In genomic region chr19:1656988-1657536, GRCh38 we compare ENCODE assay signal across 23 cellular contexts.
"Had no signal": no experiment of that assay in that cellular context is flagged by ENCODE, and none has a peak within 500 bp of the region (broad histone marks: within the 10 kb centered on the region; RNA-seq: fewer than 3 reads in every experiment).

No MANE protein-coding gene starts in this region.

- H3K9me3 Mint-ChIP-seq: activated naive CD4-positive, alpha-beta T cell treated with anti-CD3 and anti-CD28 coated beads for 36 hours; activated T-cell treated with anti-CD3 and anti-CD28 coated beads, Interleukin-2, amount 50 U/mL, for 24 hours; activated T-helper 2 cell treated with anti-CD3 and anti-CD28 coated beads, Interferon-gamma antibody, Interleukin-2, Interleukin-4, amounts not matched to agents 10 μg/mL and 5 μg/mL and 100 μg/mL, durations not matched to agents 14 hours and 24 hours and 36 hours; T-cell; T-helper 2 cell treated with Interferon-gamma antibody and Interleukin-4, amounts not matched to agents 5 μg/mL and 100 μg/mL, for 36 hours had no signal

- H3K27ac Mint-ChIP-seq: activated naive CD4-positive, alpha-beta T cell treated with anti-CD3 and anti-CD28 coated beads for 36 hours; activated T-cell treated with anti-CD3 and anti-CD28 coated beads, Interleukin-2, amount 50 U/mL, for 24 hours; activated T-helper 2 cell treated with anti-CD3 and anti-CD28 coated beads, Interferon-gamma antibody, Interleukin-2, Interleukin-4, amounts not matched to agents 10 μg/mL and 5 μg/mL and 100 μg/mL, durations not matched to agents 14 hours and 24 hours and 36 hours; T-cell; T-helper 2 cell treated with Interferon-gamma antibody and Interleukin-4, amounts not matched to agents 5 μg/mL and 100 μg/mL, for 36 hours had no signal

- H3K9me3 ChIP-seq: lower lobe of right lung, neutrophil, ovary, psoas muscle, right atrium auricular region, testis, uterus had no signal

- DNase-seq: activated CD4-positive, alpha-beta T cell treated with anti-CD3 and anti-CD28 coated beads for 1 hour; activated naive CD4-positive, alpha-beta T cell treated with anti-CD3 and anti-CD28 coated beads for 36 hours; activated T-cell treated with anti-CD3 and anti-CD28 coated beads, Interleukin-2, amount 50 U/mL, for 24 hours; effector CD4-positive, alpha-beta T cell; mesendoderm; naive thymus-derived CD4-positive, alpha-beta T cell; stimulated activated CD4-positive, alpha-beta T cell treated with anti-CD3 and anti-CD28 coated beads, Interleukin-4, amount 100 ng/mL, for 4 hours; T-cell; testis; trophoblast cell; uterus; WERI-Rb-1 had no signal

- H3K4me3 Mint-ChIP-seq: activated naive CD4-positive, alpha-beta T cell treated with anti-CD3 and anti-CD28 coated beads for 36 hours; activated T-cell treated with anti-CD3 and anti-CD28 coated beads, Interleukin-2, amount 50 U/mL, for 24 hours; T-cell; T-helper 2 cell treated with Interferon-gamma antibody and Interleukin-4, amounts not matched to agents 5 μg/mL and 100 μg/mL, for 36 hours had no signal

- H3K36me3 ChIP-seq: lower lobe of right lung, neutrophil, ovary, right atrium auricular region, uterus, WERI-Rb-1 had no signal

- H3K4me3 ChIP-seq: lower lobe of right lung, ovary, psoas muscle, right atrium auricular region, testis, uterus had no signal

- ATAC-seq: left lobe of liver; lower lobe of right lung; naive thymus-derived CD4-positive, alpha-beta T cell; psoas muscle; T-cell had no signal

- H3K4me1 ChIP-seq: psoas muscle, testis, uterus had no signal

- H3K27me3 ChIP-seq: ovary, right atrium auricular region, testis, uterus had no signal

- FAIRE-seq: endometrium, keratinocyte, TTC549 had no signal

- H3K27ac ChIP-seq: lower lobe of right lung, neutrophil, ovary, psoas muscle, right atrium auricular region, testis, uterus, WERI-Rb-1 had no signal
